In genomic region chr11:70504246-70505020, GRCh38 we compare ENCODE assay signal across 24 cellular contexts.
DNase-seq lines count a peak whose midpoint lies in the region; ATAC-seq and TF ChIP-seq lines count a peak whose summit lies in the region.
"Had no signal": no experiment of that assay in that cellular context is flagged by ENCODE, and none has a peak within 500 bp of the region (broad histone marks: within the 10 kb centered on the region; RNA-seq: fewer than 3 reads in every experiment).

No MANE protein-coding gene starts in this region.

- H3K36me3 Mint-ChIP-seq in brain, result no peaks in the 10 kb centered on the region
- H3K36me3 Mint-ChIP-seq: IgD-negative memory B cell had no signal

- H3K9me3 ChIP-seq in right atrium auricular region (no peaks in the 10 kb centered on the region), lower lobe of right lung (no peaks in the 10 kb centered on the region), spleen (no peaks in the 10 kb centered on the region), body of pancreas (no peaks in the 10 kb centered on the region)
- H3K9me3 ChIP-seq: A549, heart left ventricle, left lung, psoas muscle, uterus had no signal

- intact Hi-C loops in Right ventricle myocardium superior (cut with DNase I), result no loop called here
- intact Hi-C loops in lower lobe of right lung (cut with DNase I), result no loop called here
- intact Hi-C loops in spleen (cut with DNase I; ENCODE audit: low total_unique reads), result no loop called here
- intact Hi-C loops in body of pancreas (cut with DNase I), result no loop called here

- H3K27me3 ChIP-seq in right atrium auricular region, result no peaks in the 10 kb centered on the region
- no peaks in the 10 kb centered on the region for H3K27me3 ChIP-seq in lower lobe of right lung (ENCODE audit: low read depth)
- peaks cover 0 to 11% (median 0%) of the 10 kb centered on the region in 7 donors for H3K27me3 ChIP-seq in spleen (replicated peaks in 1 of 7)
- no peaks in the 10 kb centered on the region for H3K27me3 ChIP-seq in body of pancreas
- H3K27me3 ChIP-seq: heart left ventricle, left lung, uterus had no signal

- H3K4me1 Mint-ChIP-seq in brain, result peaks cover 93% of the 10 kb centered on the region
- H3K4me1 Mint-ChIP-seq: activated B cell treated with CpG ODN at 0.5 μM for 24 hours, IgD-negative memory B cell had no signal

- no peaks in the 10 kb centered on the region for H3K27me3 Mint-ChIP-seq in brain
- H3K27me3 Mint-ChIP-seq: activated B cell treated with CpG ODN at 0.5 μM for 24 hours had no signal

- peak overlapping the region in 2 of 5 experiments; percentile 5 to 23 for H3K4me3 Mint-ChIP-seq in brain
- H3K4me3 Mint-ChIP-seq: activated B cell treated with CpG ODN at 0.5 μM for 24 hours; activated T-helper 1 cell treated with anti-CD3 and anti-CD28 coated beads, Interleukin-12 subunit alpha, Interleukin-12 subunit beta, Interleukin-2, Interleukin-4 antibody, amounts not matched to agents 30 ng/mL and 10 ng/mL and 1 ng/mL, durations not matched to agents 14 hours and 24 hours and 36 hours; IgD-negative memory B cell had no signal

- H3K27ac Mint-ChIP-seq in brain, result peak overlapping the region; percentile 53 to 97 (median 88)
- H3K27ac Mint-ChIP-seq: activated B cell treated with CpG ODN at 0.5 μM for 24 hours; activated T-helper 1 cell treated with anti-CD3 and anti-CD28 coated beads, Interleukin-12 subunit alpha, Interleukin-12 subunit beta, Interleukin-2, Interleukin-4 antibody, amounts not matched to agents 30 ng/mL and 10 ng/mL and 1 ng/mL, durations not matched to agents 14 hours and 24 hours and 36 hours; IgD-negative memory B cell; nephron had no signal

- 91 to 94% (median 94%) methylated on average over 18 to 19 of the region's 19 CpGs for WGBS in spleen, 5 donors
- WGBS in body of pancreas, 2 donors, result 91 to 95% methylated on average over 15 to 19 of the region's 19 CpGs

- no peaks in the 10 kb centered on the region for H3K36me3 ChIP-seq in right atrium auricular region
- no peaks in the 10 kb centered on the region for H3K36me3 ChIP-seq in lower lobe of right lung
- H3K36me3 ChIP-seq in spleen, result no peaks in the 10 kb centered on the region
- H3K36me3 ChIP-seq in body of pancreas (replicated peaks in 1 of 2; ENCODE audit: insufficient read depth in 1 of 2, low read depth in 2 of 2), result no peaks in the 10 kb centered on the region
- H3K36me3 ChIP-seq: heart left ventricle, left lung, uterus had no signal

- peak; percentile 46 for DNase-seq in Right ventricle myocardium superior
- no peak for DNase-seq in right atrium auricular region (ENCODE audit: low spot score)
- DNase-seq in lower lobe of right lung, result peak; percentile 20
- DNase-seq in spleen, result peak; percentile 63
- no peak for DNase-seq in body of pancreas
- no peak for DNase-seq in erythroblast (lab: John Stamatoyannopoulos, UW)
- DNase-seq: activated B cell treated with CpG ODN at 0.5 μM for 24 hours; activated naive CD4-positive, alpha-beta T cell treated with anti-CD3 and anti-CD28 coated beads, Interleukin-2, amount 50 U/mL, for 16 hours; amygdala; GF-D8; NCI-H1930; OCI-M1; T-helper 9 cell; uterus had no signal

- H3K4me1 ChIP-seq in right atrium auricular region (no peaks in the 10 kb centered on the region), lower lobe of right lung (no peaks in the 10 kb centered on the region), spleen (no peaks in the 10 kb centered on the region), body of pancreas (no peaks in the 10 kb centered on the region)
- H3K4me1 ChIP-seq: A549, left lung, psoas muscle, uterus had no signal

- TF ChIP-seq POLR2A in spleen (IDR thresholded peaks at IDR 0.05) (no peak), body of pancreas (IDR thresholded peaks at IDR 0.05) (no peak), erythroblast (IDR thresholded peaks at IDR 0.05; ENCODE audit: low read length) (no peak)

- H3K4me3 ChIP-seq in right atrium auricular region (no peak overlapping the region), lower lobe of right lung (no peak overlapping the region), spleen (no peak overlapping the region), body of pancreas (no peak overlapping the region)
- H3K4me3 ChIP-seq: A549, heart left ventricle, left lung, psoas muscle, uterus had no signal

- no peaks in the 10 kb centered on the region for H3K9me3 Mint-ChIP-seq in brain
- H3K9me3 Mint-ChIP-seq: activated B cell treated with CpG ODN at 0.5 μM for 24 hours; activated T-helper 1 cell treated with anti-CD3 and anti-CD28 coated beads, Interleukin-12 subunit alpha, Interleukin-12 subunit beta, Interleukin-2, Interleukin-4 antibody, amounts not matched to agents 30 ng/mL and 10 ng/mL and 1 ng/mL, durations not matched to agents 14 hours and 24 hours and 36 hours; IgD-negative memory B cell; nephron had no signal

- H3K27ac ChIP-seq in right atrium auricular region (no peak overlapping the region), lower lobe of right lung (no peak overlapping the region), spleen (no peak overlapping the region), body of pancreas (no peak overlapping the region)
- H3K27ac ChIP-seq: A549, epithelial cell of prostate, heart left ventricle, left lung, psoas muscle, uterus had no signal

- TF ChIP-seq CTCF in right atrium auricular region (IDR thresholded peaks at IDR 0.05) (no peak), brain (conservative IDR thresholded peaks at IDR 0.05) (no peak), lower lobe of right lung (IDR thresholded peaks at IDR 0.05) (no peak), spleen (IDR thresholded peaks at IDR 0.05 in 8 of 11, conservative IDR thresholded peaks at IDR 0.05 in 3 of 11) (no peak), body of pancreas (IDR thresholded peaks at IDR 0.05) (no peak)

- ATAC-seq in Right ventricle myocardium superior (ENCODE audit: poor library complexity), result peak; percentile 61
- no peak for ATAC-seq in lower lobe of right lung
- ATAC-seq in body of pancreas, result no peak
- no peak for ATAC-seq in HG02798 (IDR thresholded peaks at IDR 0.05; ENCODE audit: poor library complexity, unreplicated experiment)
- ATAC-seq: left lung, psoas muscle had no signal

Comparison
In these comparisons a context has a peak if more than half of its experiments do, and no peak if none do; other contexts are left out.
1. DNase-seq: peak in Right ventricle myocardium superior (single experiment), lower lobe of right lung (single experiment) and spleen (single experiment); none in right atrium auricular region (single experiment), body of pancreas (0 of 4) and erythroblast (0 of 2).